Comparison of ENCODE assay signal across 2 cellular contexts in the genomic region with DNA sequence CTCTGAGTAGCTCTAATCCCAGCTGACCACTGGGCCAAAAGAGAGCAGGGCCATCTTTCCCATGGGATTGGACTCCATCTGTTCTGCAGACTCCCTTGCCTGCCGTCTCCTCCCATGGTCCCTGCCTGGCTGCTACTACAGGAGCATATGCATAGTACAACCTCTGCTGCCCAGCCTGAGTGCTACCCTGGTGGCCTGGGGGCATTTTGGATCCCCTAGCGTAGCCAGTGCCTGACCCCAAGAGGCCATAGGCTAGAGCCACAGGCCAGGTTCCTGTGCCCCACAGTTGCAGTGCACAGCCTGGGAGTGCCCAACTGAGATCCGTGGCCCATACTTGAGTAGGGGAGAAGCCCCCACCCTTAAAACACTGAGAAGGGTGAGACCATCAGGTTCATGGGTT.
TF ChIP-seq lines count a peak whose summit lies in the region.

No MANE protein-coding gene starts in this region.

TF ChIP-seq in WTC11, 78 proteins besides CTCF, POLR2A, EP300 and RAD21:
- TF ChIP-seq, protein P1, sequence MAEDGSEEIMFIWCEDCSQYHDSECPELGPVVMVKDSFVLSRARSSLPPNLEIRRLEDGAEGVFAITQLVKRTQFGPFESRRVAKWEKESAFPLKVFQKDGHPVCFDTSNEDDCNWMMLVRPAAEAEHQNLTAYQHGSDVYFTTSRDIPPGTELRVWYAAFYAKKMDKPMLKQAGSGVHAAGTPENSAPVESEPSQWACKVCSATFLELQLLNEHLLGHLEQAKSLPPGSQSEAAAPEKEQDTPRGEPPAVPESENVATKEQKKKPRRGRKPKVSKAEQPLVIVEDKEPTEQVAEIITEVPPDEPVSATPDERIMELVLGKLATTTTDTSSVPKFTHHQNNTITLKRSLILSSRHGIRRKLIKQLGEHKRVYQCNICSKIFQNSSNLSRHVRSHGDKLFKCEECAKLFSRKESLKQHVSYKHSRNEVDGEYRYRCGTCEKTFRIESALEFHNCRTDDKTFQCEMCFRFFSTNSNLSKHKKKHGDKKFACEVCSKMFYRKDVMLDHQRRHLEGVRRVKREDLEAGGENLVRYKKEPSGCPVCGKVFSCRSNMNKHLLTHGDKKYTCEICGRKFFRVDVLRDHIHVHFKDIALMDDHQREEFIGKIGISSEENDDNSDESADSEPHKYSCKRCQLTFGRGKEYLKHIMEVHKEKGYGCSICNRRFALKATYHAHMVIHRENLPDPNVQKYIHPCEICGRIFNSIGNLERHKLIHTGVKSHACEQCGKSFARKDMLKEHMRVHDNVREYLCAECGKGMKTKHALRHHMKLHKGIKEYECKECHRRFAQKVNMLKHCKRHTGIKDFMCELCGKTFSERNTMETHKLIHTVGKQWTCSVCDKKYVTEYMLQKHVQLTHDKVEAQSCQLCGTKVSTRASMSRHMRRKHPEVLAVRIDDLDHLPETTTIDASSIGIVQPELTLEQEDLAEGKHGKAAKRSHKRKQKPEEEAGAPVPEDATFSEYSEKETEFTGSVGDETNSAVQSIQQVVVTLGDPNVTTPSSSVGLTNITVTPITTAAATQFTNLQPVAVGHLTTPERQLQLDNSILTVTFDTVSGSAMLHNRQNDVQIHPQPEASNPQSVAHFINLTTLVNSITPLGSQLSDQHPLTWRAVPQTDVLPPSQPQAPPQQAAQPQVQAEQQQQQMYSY (CRISPR knock-in tag; IDR thresholded peaks at IDR 0.05) = no peak
- TF ChIP-seq FOXP1 (CRISPR knock-in tag; IDR thresholded peaks at IDR 0.05; ENCODE audit: borderline replicate concordance) (no peak), ZNF219 (CRISPR knock-in tag; IDR thresholded peaks at IDR 0.05; ENCODE audit: borderline replicate concordance) (no peak)
TF ChIP-seq in WTC11: peak in this region for 0.

TF ChIP-seq in H1, 55 proteins besides CTCF, POLR2A, EP300 and RAD21:
- TF ChIP-seq, protein P2, sequence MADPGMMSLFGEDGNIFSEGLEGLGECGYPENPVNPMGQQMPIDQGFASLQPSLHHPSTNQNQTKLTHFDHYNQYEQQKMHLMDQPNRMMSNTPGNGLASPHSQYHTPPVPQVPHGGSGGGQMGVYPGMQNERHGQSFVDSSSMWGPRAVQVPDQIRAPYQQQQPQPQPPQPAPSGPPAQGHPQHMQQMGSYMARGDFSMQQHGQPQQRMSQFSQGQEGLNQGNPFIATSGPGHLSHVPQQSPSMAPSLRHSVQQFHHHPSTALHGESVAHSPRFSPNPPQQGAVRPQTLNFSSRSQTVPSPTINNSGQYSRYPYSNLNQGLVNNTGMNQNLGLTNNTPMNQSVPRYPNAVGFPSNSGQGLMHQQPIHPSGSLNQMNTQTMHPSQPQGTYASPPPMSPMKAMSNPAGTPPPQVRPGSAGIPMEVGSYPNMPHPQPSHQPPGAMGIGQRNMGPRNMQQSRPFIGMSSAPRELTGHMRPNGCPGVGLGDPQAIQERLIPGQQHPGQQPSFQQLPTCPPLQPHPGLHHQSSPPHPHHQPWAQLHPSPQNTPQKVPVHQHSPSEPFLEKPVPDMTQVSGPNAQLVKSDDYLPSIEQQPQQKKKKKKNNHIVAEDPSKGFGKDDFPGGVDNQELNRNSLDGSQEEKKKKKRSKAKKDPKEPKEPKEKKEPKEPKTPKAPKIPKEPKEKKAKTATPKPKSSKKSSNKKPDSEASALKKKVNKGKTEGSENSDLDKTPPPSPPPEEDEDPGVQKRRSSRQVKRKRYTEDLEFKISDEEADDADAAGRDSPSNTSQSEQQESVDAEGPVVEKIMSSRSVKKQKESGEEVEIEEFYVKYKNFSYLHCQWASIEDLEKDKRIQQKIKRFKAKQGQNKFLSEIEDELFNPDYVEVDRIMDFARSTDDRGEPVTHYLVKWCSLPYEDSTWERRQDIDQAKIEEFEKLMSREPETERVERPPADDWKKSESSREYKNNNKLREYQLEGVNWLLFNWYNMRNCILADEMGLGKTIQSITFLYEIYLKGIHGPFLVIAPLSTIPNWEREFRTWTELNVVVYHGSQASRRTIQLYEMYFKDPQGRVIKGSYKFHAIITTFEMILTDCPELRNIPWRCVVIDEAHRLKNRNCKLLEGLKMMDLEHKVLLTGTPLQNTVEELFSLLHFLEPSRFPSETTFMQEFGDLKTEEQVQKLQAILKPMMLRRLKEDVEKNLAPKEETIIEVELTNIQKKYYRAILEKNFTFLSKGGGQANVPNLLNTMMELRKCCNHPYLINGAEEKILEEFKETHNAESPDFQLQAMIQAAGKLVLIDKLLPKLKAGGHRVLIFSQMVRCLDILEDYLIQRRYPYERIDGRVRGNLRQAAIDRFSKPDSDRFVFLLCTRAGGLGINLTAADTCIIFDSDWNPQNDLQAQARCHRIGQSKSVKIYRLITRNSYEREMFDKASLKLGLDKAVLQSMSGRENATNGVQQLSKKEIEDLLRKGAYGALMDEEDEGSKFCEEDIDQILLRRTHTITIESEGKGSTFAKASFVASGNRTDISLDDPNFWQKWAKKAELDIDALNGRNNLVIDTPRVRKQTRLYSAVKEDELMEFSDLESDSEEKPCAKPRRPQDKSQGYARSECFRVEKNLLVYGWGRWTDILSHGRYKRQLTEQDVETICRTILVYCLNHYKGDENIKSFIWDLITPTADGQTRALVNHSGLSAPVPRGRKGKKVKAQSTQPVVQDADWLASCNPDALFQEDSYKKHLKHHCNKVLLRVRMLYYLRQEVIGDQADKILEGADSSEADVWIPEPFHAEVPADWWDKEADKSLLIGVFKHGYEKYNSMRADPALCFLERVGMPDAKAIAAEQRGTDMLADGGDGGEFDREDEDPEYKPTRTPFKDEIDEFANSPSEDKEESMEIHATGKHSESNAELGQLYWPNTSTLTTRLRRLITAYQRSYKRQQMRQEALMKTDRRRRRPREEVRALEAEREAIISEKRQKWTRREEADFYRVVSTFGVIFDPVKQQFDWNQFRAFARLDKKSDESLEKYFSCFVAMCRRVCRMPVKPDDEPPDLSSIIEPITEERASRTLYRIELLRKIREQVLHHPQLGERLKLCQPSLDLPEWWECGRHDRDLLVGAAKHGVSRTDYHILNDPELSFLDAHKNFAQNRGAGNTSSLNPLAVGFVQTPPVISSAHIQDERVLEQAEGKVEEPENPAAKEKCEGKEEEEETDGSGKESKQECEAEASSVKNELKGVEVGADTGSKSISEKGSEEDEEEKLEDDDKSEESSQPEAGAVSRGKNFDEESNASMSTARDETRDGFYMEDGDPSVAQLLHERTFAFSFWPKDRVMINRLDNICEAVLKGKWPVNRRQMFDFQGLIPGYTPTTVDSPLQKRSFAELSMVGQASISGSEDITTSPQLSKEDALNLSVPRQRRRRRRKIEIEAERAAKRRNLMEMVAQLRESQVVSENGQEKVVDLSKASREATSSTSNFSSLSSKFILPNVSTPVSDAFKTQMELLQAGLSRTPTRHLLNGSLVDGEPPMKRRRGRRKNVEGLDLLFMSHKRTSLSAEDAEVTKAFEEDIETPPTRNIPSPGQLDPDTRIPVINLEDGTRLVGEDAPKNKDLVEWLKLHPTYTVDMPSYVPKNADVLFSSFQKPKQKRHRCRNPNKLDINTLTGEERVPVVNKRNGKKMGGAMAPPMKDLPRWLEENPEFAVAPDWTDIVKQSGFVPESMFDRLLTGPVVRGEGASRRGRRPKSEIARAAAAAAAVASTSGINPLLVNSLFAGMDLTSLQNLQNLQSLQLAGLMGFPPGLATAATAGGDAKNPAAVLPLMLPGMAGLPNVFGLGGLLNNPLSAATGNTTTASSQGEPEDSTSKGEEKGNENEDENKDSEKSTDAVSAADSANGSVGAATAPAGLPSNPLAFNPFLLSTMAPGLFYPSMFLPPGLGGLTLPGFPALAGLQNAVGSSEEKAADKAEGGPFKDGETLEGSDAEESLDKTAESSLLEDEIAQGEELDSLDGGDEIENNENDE (IDR thresholded peaks at IDR 0.05; ENCODE audit: insufficient replicate concordance, low read length) = no peak
